ENCODE assay signal across 8 cellular contexts in genomic region chr3:15331072-15331605, GRCh38. TPM values are rescaled to one million over a fixed set of nuclear protein-coding genes. Genes with fewer than 3 reads are reported as not detected.
DNase-seq lines count a peak whose midpoint lies in the region; ATAC-seq and TF ChIP-seq lines count a peak whose summit lies in the region.

No MANE protein-coding gene starts in this region.

- no peak for DNase-seq in T-helper 2 cell treated with Interferon-gamma antibody and Interleukin-4, amounts not matched to agents 5 μg/mL and 100 μg/mL, for 36 hours (ENCODE audit: low spot score)
- DNase-seq in T-helper 2 cell = no peak
- no peak for DNase-seq in adipocyte (ENCODE audit: low read depth)
- DNase-seq in left lung = no peak
- no peak for DNase-seq in thoracic aorta (ENCODE audit: low spot score)
- DNase-seq in dedifferentiated amniotic fluid mesenchymal stem cell (ENCODE audit: extremely low spot score) = no peak
- DNase-seq in NCI-H510A treated with DMSO at 0.1 percent for 48 hours (lab: John Stamatoyannopoulos, UW) = no peak

- H3K27ac Mint-ChIP-seq in T-helper 2 cell treated with Interferon-gamma antibody and Interleukin-4, amounts not matched to agents 5 μg/mL and 100 μg/mL, for 36 hours = peak overlapping the region; percentile 24

- TF ChIP-seq CTCF in left lung (IDR thresholded peaks at IDR 0.05) (no peak), thoracic aorta (IDR thresholded peaks at IDR 0.05) (no peak)

- H3K9me3 ChIP-seq in adipocyte (ENCODE audit: control insufficient read depth, low read length) = no peaks in the 10 kb centered on the region
- H3K9me3 ChIP-seq in left lung = no peaks in the 10 kb centered on the region
- H3K9me3 ChIP-seq in thoracic aorta = no peaks in the 10 kb centered on the region

- peaks cover 33% of the 10 kb centered on the region for H3K36me3 Mint-ChIP-seq in T-helper 2 cell treated with Interferon-gamma antibody and Interleukin-4, amounts not matched to agents 5 μg/mL and 100 μg/mL, for 36 hours (ENCODE audit: low read depth)

- peak overlapping the region; percentile 78 to 87 for H3K27ac ChIP-seq in left lung
- H3K27ac ChIP-seq in thoracic aorta = peak overlapping the region; percentile 67 to 88

- no peak for ATAC-seq in left lung
- no peak for ATAC-seq in thoracic aorta (ENCODE audit: insufficient number of reproducible peaks, low FRiP score, low read depth)
- ATAC-seq in GM19455 (IDR thresholded peaks at IDR 0.05; ENCODE audit: unreplicated experiment) = no peak

- H3K4me3 ChIP-seq in adipocyte (ENCODE audit: low read length) (peak overlapping the region; percentile 96), left lung (peak overlapping the region; percentile 85 to 88), thoracic aorta (peak overlapping the region; percentile 95)

- H3K9ac ChIP-seq in adipocyte (ENCODE audit: low read length) = peak overlapping the region; percentile 94

- H3K9me3 Mint-ChIP-seq in T-helper 2 cell treated with Interferon-gamma antibody and Interleukin-4, amounts not matched to agents 5 μg/mL and 100 μg/mL, for 36 hours = no peaks in the 10 kb centered on the region

- H3K4me1 ChIP-seq in adipocyte (ENCODE audit: control insufficient read depth, insufficient read depth, low read length) (peaks cover 50% of the 10 kb centered on the region), left lung (peaks cover 9 to 71% of the 10 kb centered on the region in 2 donors), thoracic aorta (ENCODE audit: control insufficient read depth in 1 of 2, low read depth in 2 of 2) (peaks cover 6 to 43% of the 10 kb centered on the region in 2 donors)

- H3K27me3 Mint-ChIP-seq in T-helper 2 cell treated with Interferon-gamma antibody and Interleukin-4, amounts not matched to agents 5 μg/mL and 100 μg/mL, for 36 hours (ENCODE audit: low read depth) = peaks cover 6% of the 10 kb centered on the region

- H3K4me3 Mint-ChIP-seq in T-helper 2 cell treated with Interferon-gamma antibody and Interleukin-4, amounts not matched to agents 5 μg/mL and 100 μg/mL, for 36 hours = peak overlapping the region; percentile 91

- intact Hi-C loops in left lung (cut with DNase I) = loop anchor here in 1 of 2 donors (5.0 kb wide), 1 partner anchor 64 kb away; no protein-coding TSS in a partner anchor

- H3K36me3 ChIP-seq in adipocyte (ENCODE audit: control insufficient read depth, insufficient read depth, low read length, severe bottlenecking) (no peaks in the 10 kb centered on the region), left lung (peaks cover 0 to 24% of the 10 kb centered on the region in 2 donors), thoracic aorta (no peaks in the 10 kb centered on the region)

- H3K27me3 ChIP-seq in adipocyte (replicated peaks; ENCODE audit: control insufficient read depth, insufficient read depth, low read length) (no peaks in the 10 kb centered on the region), left lung (no peaks in the 10 kb centered on the region), thoracic aorta (replicated peaks; ENCODE audit: insufficient read depth) (no peaks in the 10 kb centered on the region)

- peaks cover 45% of the 10 kb centered on the region for H3K4me1 Mint-ChIP-seq in T-helper 2 cell treated with Interferon-gamma antibody and Interleukin-4, amounts not matched to agents 5 μg/mL and 100 μg/mL, for 36 hours (ENCODE audit: low read depth)

RNA-seq across cellular contexts. Expression of gene SH3BP5, which starts 1.2 kb away (rescaled TPM):
- total RNA-seq in left lung (10 to 100 TPM; 53.3 to 62.2 TPM), thoracic aorta (10 to 100 TPM; 47.2 to 82.4 TPM)
